Comparison of ENCODE assay signal across 1 cellular context in the genomic region with DNA sequence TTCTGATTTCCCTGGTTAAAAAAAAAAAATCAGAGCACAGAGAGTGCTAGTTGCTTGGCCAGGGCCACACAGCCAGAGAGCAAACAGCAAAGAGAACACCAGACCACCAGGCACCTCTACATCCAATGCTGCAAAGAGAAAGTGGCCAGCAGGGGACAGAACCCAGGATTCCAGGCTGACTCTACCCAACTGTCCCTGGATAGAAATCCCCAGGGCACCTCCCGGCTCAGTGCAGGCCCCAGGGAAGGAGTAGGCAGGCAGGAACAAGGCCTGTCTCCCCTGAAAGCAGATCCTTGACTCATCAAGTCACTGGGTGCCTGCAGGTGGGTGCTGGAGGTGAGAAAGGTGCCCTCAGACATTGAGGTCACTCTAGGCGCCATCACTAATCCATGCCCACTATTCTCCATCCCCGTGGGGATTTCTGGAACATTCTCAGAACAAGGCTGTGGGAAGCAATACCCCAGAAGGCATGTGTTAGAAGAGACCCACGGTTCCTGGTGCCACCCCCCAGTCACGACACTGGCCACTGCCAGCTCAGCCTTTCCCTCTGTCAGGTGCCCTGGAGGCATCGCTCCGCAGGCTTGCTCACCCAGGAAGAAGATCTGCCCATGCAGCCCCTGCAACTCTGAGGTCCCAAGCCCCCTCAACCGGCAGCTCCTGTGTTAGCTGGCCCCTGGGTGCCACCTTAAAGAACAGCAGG.
TF ChIP-seq lines count a peak whose summit lies in the region.

No MANE protein-coding gene starts in this region.

TF ChIP-seq in H1, 55 proteins besides CTCF, POLR2A, EP300 and RAD21:
- TF ChIP-seq MAFK (IDR thresholded peaks at IDR 0.05; ENCODE audit: low read depth, low read length): no peak
- no peak for TF ChIP-seq TAF7 (optimal IDR thresholded peaks at IDR 0.05; ENCODE audit: borderline replicate concordance, low read depth, low read length)
- TF ChIP-seq RBBP5 (IDR thresholded peaks at IDR 0.05; ENCODE audit: borderline replicate concordance, low read depth, low read length): no peak
